ENCODE assay signal across 16 cellular contexts in genomic region chr20:33859751-33860150, GRCh38. TPM values are rescaled to one million over a fixed set of nuclear protein-coding genes. Genes with fewer than 3 reads are reported as not detected.
DNase-seq lines count a peak whose midpoint lies in the region; TF ChIP-seq lines count a peak whose summit lies in the region.
"Had no signal": no experiment of that assay in that cellular context is flagged by ENCODE, and none has a peak within 500 bp of the region (broad histone marks: within the 10 kb centered on the region; RNA-seq: fewer than 3 reads in every experiment).

No MANE protein-coding gene starts in this region.

- peak overlapping the region; percentile 60 for H3K4me3 Mint-ChIP-seq in T-helper 1 cell treated with Interleukin-12 subunit alpha and Interleukin-12 subunit beta and Interleukin-4 antibody, amounts not matched to agents 30 μg/mL and 1 μg/mL, for 36 hours
- peak overlapping the region; percentile 30 for H3K4me3 Mint-ChIP-seq in activated naive CD8-positive, alpha-beta T cell treated with anti-CD3 and anti-CD28 coated beads for 36 hours
- H3K4me3 Mint-ChIP-seq in nephron, result no peak overlapping the region
- H3K4me3 Mint-ChIP-seq: GM23338 had no signal

- peaks cover 35% of the 10 kb centered on the region for H3K4me1 Mint-ChIP-seq in T-helper 1 cell treated with Interleukin-12 subunit alpha and Interleukin-12 subunit beta and Interleukin-4 antibody, amounts not matched to agents 30 μg/mL and 1 μg/mL, for 36 hours (ENCODE audit: low read depth)
- H3K4me1 Mint-ChIP-seq in activated naive CD8-positive, alpha-beta T cell treated with anti-CD3 and anti-CD28 coated beads for 36 hours, result peaks cover 23% of the 10 kb centered on the region
- H3K4me1 Mint-ChIP-seq in nephron, result peaks cover 14% of the 10 kb centered on the region

- no peaks in the 10 kb centered on the region for H3K79me2 ChIP-seq in KMS-11 (ENCODE audit: insufficient read depth, low read depth)

- H3K27me3 ChIP-seq in KMS-11 (ENCODE audit: insufficient read depth, low read depth), result no peaks in the 10 kb centered on the region
- H3K27me3 ChIP-seq: cardiac muscle cell had no signal

- peak overlapping the region; percentile 83 for H3K27ac Mint-ChIP-seq in T-helper 1 cell treated with Interleukin-12 subunit alpha and Interleukin-12 subunit beta and Interleukin-4 antibody, amounts not matched to agents 30 μg/mL and 1 μg/mL, for 36 hours
- H3K27ac Mint-ChIP-seq in activated naive CD8-positive, alpha-beta T cell treated with anti-CD3 and anti-CD28 coated beads for 36 hours, result peak overlapping the region; percentile 78
- H3K27ac Mint-ChIP-seq in nephron, result peak overlapping the region in 2 of 3 experiments; percentile 20 to 60
- H3K27ac Mint-ChIP-seq: GM23338 had no signal

- H3K9me3 Mint-ChIP-seq in T-helper 1 cell treated with Interleukin-12 subunit alpha and Interleukin-12 subunit beta and Interleukin-4 antibody, amounts not matched to agents 30 μg/mL and 1 μg/mL, for 36 hours, result no peaks in the 10 kb centered on the region
- H3K9me3 Mint-ChIP-seq in activated naive CD8-positive, alpha-beta T cell treated with anti-CD3 and anti-CD28 coated beads for 36 hours, result no peaks in the 10 kb centered on the region
- H3K9me3 Mint-ChIP-seq in nephron, result no peaks in the 10 kb centered on the region
- H3K9me3 Mint-ChIP-seq: GM23338 had no signal

- peak overlapping the region; percentile 56 for H3K27ac ChIP-seq in KMS-11
- H3K27ac ChIP-seq: 22Rv1, cardiac muscle cell, epithelial cell of prostate, WERI-Rb-1 had no signal

- no peaks in the 10 kb centered on the region for H4K20me1 ChIP-seq in KMS-11 (ENCODE audit: insufficient read depth)

- H3K36me3 Mint-ChIP-seq in T-helper 1 cell treated with Interleukin-12 subunit alpha and Interleukin-12 subunit beta and Interleukin-4 antibody, amounts not matched to agents 30 μg/mL and 1 μg/mL, for 36 hours (ENCODE audit: low read depth), result peaks cover 28% of the 10 kb centered on the region
- H3K36me3 Mint-ChIP-seq in activated naive CD8-positive, alpha-beta T cell treated with anti-CD3 and anti-CD28 coated beads for 36 hours, result peaks cover 17% of the 10 kb centered on the region
- H3K36me3 Mint-ChIP-seq in nephron (ENCODE audit: low read depth), result peaks cover 21% of the 10 kb centered on the region

- no peak for DNase-seq in T-helper 1 cell
- DNase-seq in activated naive CD8-positive, alpha-beta T cell treated with anti-CD3 and anti-CD28 coated beads for 36 hours, result no peak
- no peak for DNase-seq in mucosa of gallbladder (ENCODE audit: low spot score)
- DNase-seq in NCI-H69 (lab: John Stamatoyannopoulos, UW), result no peak
- DNase-seq in OCI-M2 (lab: John Stamatoyannopoulos, UW; ENCODE audit: unreplicated experiment), result no peak
- DNase-seq: GDM1, NCI-H2081 treated with DMSO at 0.1 percent for 48 hours, small intestine, WERI-Rb-1 had no signal

- H3K9ac ChIP-seq in KMS-11, result no peak overlapping the region

- no peak overlapping the region for H3K4me3 ChIP-seq in KMS-11 (IDR thresholded peaks at IDR 0.05; ENCODE audit: insufficient read depth, low read depth, low read length)
- H3K4me3 ChIP-seq: cardiac muscle cell, GM23338 had no signal

- no peak for TF ChIP-seq CTCF in KMS-11 (conservative IDR thresholded peaks at IDR 0.05; ENCODE audit: low read depth, low read length)
- TF ChIP-seq CTCF in nephron (IDR thresholded peaks at IDR 0.05; ENCODE audit: unreplicated experiment in 3 of 3), result no peak

- no peaks in the 10 kb centered on the region for H3K27me3 Mint-ChIP-seq in T-helper 1 cell treated with Interleukin-12 subunit alpha and Interleukin-12 subunit beta and Interleukin-4 antibody, amounts not matched to agents 30 μg/mL and 1 μg/mL, for 36 hours (ENCODE audit: low read depth)
- H3K27me3 Mint-ChIP-seq in activated naive CD8-positive, alpha-beta T cell treated with anti-CD3 and anti-CD28 coated beads for 36 hours, result no peaks in the 10 kb centered on the region
- H3K27me3 Mint-ChIP-seq in nephron (ENCODE audit: low read depth), result peaks cover 4% of the 10 kb centered on the region

- no peak overlapping the region for H2AFZ ChIP-seq in KMS-11 (ENCODE audit: low read depth)
- H2AFZ ChIP-seq: GM23338 had no signal

- peak overlapping the region; percentile 31; the same call in 1 of the 2 replicates for H3K4me2 ChIP-seq in KMS-11
- H3K4me2 ChIP-seq: GM23338 had no signal

- H3K4me1 ChIP-seq in KMS-11 (ENCODE audit: low read depth, poor library complexity, severe bottlenecking), result peaks cover 68% of the 10 kb centered on the region

- no peaks in the 10 kb centered on the region; the same call in 1 of the 2 replicates for H3K36me3 ChIP-seq in KMS-11 (ENCODE audit: insufficient read depth)
- H3K36me3 ChIP-seq: cardiac muscle cell had no signal

RNA-seq across cellular contexts. Expression of gene CHMP4B, which starts 48.6 kb away (rescaled TPM):
- 10 to 100 TPM; 90.6 to 95.5 TPM for total RNA-seq in activated naive CD8-positive, alpha-beta T cell treated with anti-CD3 and anti-CD28 coated beads for 36 hours
- 117 TPM for total RNA-seq in mucosa of gallbladder

Comparison
In these comparisons a context has a peak if more than half of its experiments do, and no peak if none do; other contexts are left out.
1. H3K4me3 Mint-ChIP-seq: peak in T-helper 1 cell treated with Interleukin-12 subunit alpha and Interleukin-12 subunit beta and Interleukin-4 antibody, amounts not matched to agents 30 μg/mL and 1 μg/mL, for 36 hours (single experiment) and activated naive CD8-positive, alpha-beta T cell treated with anti-CD3 and anti-CD28 coated beads for 36 hours (single experiment); none in nephron (0 of 3).
2. Peak in every context shown above with its lines, with median percentiles within 50 percentile points of each other: H3K27ac Mint-ChIP-seq.